31 cellular contexts compared by ENCODE assay signal in genomic region chr7:30626984-30627383, GRCh38. TPM values are rescaled to one million over a fixed set of nuclear protein-coding genes. Genes with fewer than 3 reads are reported as not detected.
A peak's percentile ranks its signal among the peaks of the same experiment; 100 is the strongest.
DNase-seq lines count a peak whose midpoint lies in the region; ATAC-seq and TF ChIP-seq lines count a peak whose summit lies in the region.
"Had no signal": no experiment of that assay in that cellular context is flagged by ENCODE, and none has a peak within 500 bp of the region (broad histone marks: within the 10 kb centered on the region; RNA-seq: fewer than 3 reads in every experiment).

No MANE protein-coding gene starts in this region.

- peak overlapping the region; percentile 86 for H3K27ac Mint-ChIP-seq in activated CD4-positive, alpha-beta T cell treated with anti-CD3 and anti-CD28 coated beads, Interleukin-2, amount 10 ng/mL, durations not matched to agents 24 days and 14 days
- H3K27ac Mint-ChIP-seq: stimulated activated memory B cell treated with anti-CD40 and anti-IgM and Interleukin-4, amounts not matched to agents 10 μg/mL and 1 μg/mL and 100 μg/mL, for 72 hours had no signal

- H3K9me3 Mint-ChIP-seq in activated CD4-positive, alpha-beta T cell treated with anti-CD3 and anti-CD28 coated beads, Interleukin-2, amount 10 ng/mL, durations not matched to agents 24 days and 14 days, result no peaks in the 10 kb centered on the region
- H3K9me3 Mint-ChIP-seq: naive thymus-derived CD8-positive, alpha-beta T cell; stimulated activated memory B cell treated with anti-CD40 and anti-IgM and Interleukin-4, amounts not matched to agents 10 μg/mL and 1 μg/mL and 100 μg/mL, for 72 hours had no signal

- DNase-seq in activated CD4-positive, alpha-beta T cell treated with anti-CD3 and anti-CD28 coated beads, Interleukin-2, amount 10 ng/mL, durations not matched to agents 24 days and 14 days, result no peak
- DNase-seq in activated CD4-positive, alpha-beta T cell treated with anti-CD3 and anti-CD28 coated beads for 1 hour, result no peak
- DNase-seq in stimulated activated CD8-positive, alpha-beta memory T cell treated with anti-CD3 and anti-CD28 coated beads, Interleukin-15, amount 100 ng/mL, for 48 hours (ENCODE audit: low read depth in 2 of 2), result peak; percentile 4 to 14
- DNase-seq in stimulated activated CD8-positive, alpha-beta memory T cell treated with anti-CD3 and anti-CD28 coated beads, Interleukin-4, amount 100 ng/mL, for 48 hours, result no peak
- DNase-seq in fibroblast of mammary gland (ENCODE audit: low read depth) (peak; percentile 51), midbrain (lab: John Stamatoyannopoulos, UW) (no peak)
- no peak for DNase-seq in stimulated activated CD4-positive, alpha-beta T cell treated with anti-CD3 and anti-CD28 coated beads, Interleukin-12 subunit alpha, Interleukin-12 subunit beta, amount 100 ng/mL, for 4 hours
- DNase-seq: DMS79; effector CD8-positive, alpha-beta T cell; GDM1; hypothalamus; lower lobe of right lung; naive thymus-derived CD8-positive, alpha-beta T cell; NCI-H1417 treated with DMSO at 0.1 percent for 48 hours; NCI-H2081; NCI-H524 treated with DMSO at 0.1 percent for 48 hours; NK-92 treated with Interleukin-12 subunit alpha and Interleukin-12 subunit beta, amount 100 ng/mL, for 24 hours; occipital lobe; PC-9; psoas muscle; sigmoid colon; stimulated activated CD4-positive, alpha-beta T cell treated with anti-CD3 and anti-CD28 coated beads, Interleukin-4, amount 100 ng/mL, for 1 hour; testis had no signal

- no peak overlapping the region for H3K4me3 Mint-ChIP-seq in activated CD4-positive, alpha-beta T cell treated with anti-CD3 and anti-CD28 coated beads, Interleukin-2, amount 10 ng/mL, durations not matched to agents 24 days and 14 days
- H3K4me3 Mint-ChIP-seq: naive thymus-derived CD8-positive, alpha-beta T cell; stimulated activated memory B cell treated with anti-CD40 and anti-IgM and Interleukin-4, amounts not matched to agents 10 μg/mL and 1 μg/mL and 100 μg/mL, for 72 hours had no signal

- no peaks in the 10 kb centered on the region for H3K27me3 Mint-ChIP-seq in activated CD4-positive, alpha-beta T cell treated with anti-CD3 and anti-CD28 coated beads, Interleukin-2, amount 10 ng/mL, durations not matched to agents 24 days and 14 days
- H3K27me3 Mint-ChIP-seq: naive thymus-derived CD8-positive, alpha-beta T cell; stimulated activated memory B cell treated with anti-CD40 and anti-IgM and Interleukin-4, amounts not matched to agents 10 μg/mL and 1 μg/mL and 100 μg/mL, for 72 hours had no signal

- H3K4me3 ChIP-seq in fibroblast of mammary gland (ENCODE audit: control insufficient read depth, low read depth, low read length), result no peak overlapping the region
- H3K4me3 ChIP-seq: coronary artery, lower lobe of right lung, PC-9, psoas muscle, sigmoid colon, testis had no signal

- H3K36me3 Mint-ChIP-seq in activated CD4-positive, alpha-beta T cell treated with anti-CD3 and anti-CD28 coated beads, Interleukin-2, amount 10 ng/mL, durations not matched to agents 24 days and 14 days (ENCODE audit: low read depth), result peaks cover 75% of the 10 kb centered on the region

- no peak for TF ChIP-seq CTCF in fibroblast of mammary gland (conservative IDR thresholded peaks at IDR 0.05; ENCODE audit: control insufficient read depth, insufficient read depth, low read depth, low read length)

- intact Hi-C loops in activated CD4-positive, alpha-beta T cell treated with anti-CD3 and anti-CD28 coated beads, Interleukin-2, amount 10 ng/mL, durations not matched to agents 24 days and 14 days (cut with micrococcal nuclease), result loop anchor here (1.0 to 5.0 kb wide), 3 partner anchors 14 to 115 kb away; no protein-coding TSS in a partner anchor

- H3K4me1 Mint-ChIP-seq in activated CD4-positive, alpha-beta T cell treated with anti-CD3 and anti-CD28 coated beads, Interleukin-2, amount 10 ng/mL, durations not matched to agents 24 days and 14 days, result peaks cover 19% of the 10 kb centered on the region
- H3K4me1 Mint-ChIP-seq: stimulated activated memory B cell treated with anti-CD40 and anti-IgM and Interleukin-4, amounts not matched to agents 10 μg/mL and 1 μg/mL and 100 μg/mL, for 72 hours had no signal

- no peak for ATAC-seq in GM18861 (IDR thresholded peaks at IDR 0.05; ENCODE audit: unreplicated experiment)
- ATAC-seq: HCT116; lower lobe of right lung; naive thymus-derived CD8-positive, alpha-beta T cell; psoas muscle; SK-N-SH treated with all-trans-retinoic acid at 6 μM for 48 hours; stimulated activated memory B cell treated with anti-CD40 and anti-IgM and Interleukin-4, amounts not matched to agents 10 μg/mL and 1 μg/mL and 100 μg/mL, for 72 hours had no signal

RNA-seq across cellular contexts. Expression of gene GARS1, which starts 32.3 kb away (rescaled TPM):
- 261 and 262 TPM in 2 replicates for total RNA-seq in activated CD4-positive, alpha-beta T cell treated with anti-CD3 and anti-CD28 coated beads, Interleukin-2, amount 10 ng/mL, durations not matched to agents 24 days and 14 days

RNA-seq across cellular contexts. Expression of gene CRHR2, which starts 55.3 kb away (rescaled TPM):
- total RNA-seq in activated CD4-positive, alpha-beta T cell treated with anti-CD3 and anti-CD28 coated beads, Interleukin-2, amount 10 ng/mL, durations not matched to agents 24 days and 14 days, result not detected in 2 replicates
- total RNA-seq: A172; glomerular endothelial cell; LHCN-M2; lower lobe of right lung; naive thymus-derived CD8-positive, alpha-beta T cell; PC-9; sigmoid colon had no signal

Comparison
In these comparisons a context has a peak if more than half of its experiments do, and no peak if none do; other contexts are left out.
1. DNase-seq: peak in stimulated activated CD8-positive, alpha-beta memory T cell treated with anti-CD3 and anti-CD28 coated beads, Interleukin-15, amount 100 ng/mL, for 48 hours (2 of 2) and fibroblast of mammary gland (single experiment); none in activated CD4-positive, alpha-beta T cell treated with anti-CD3 and anti-CD28 coated beads, Interleukin-2, amount 10 ng/mL, durations not matched to agents 24 days and 14 days (single experiment), activated CD4-positive, alpha-beta T cell treated with anti-CD3 and anti-CD28 coated beads for 1 hour (single experiment), stimulated activated CD8-positive, alpha-beta memory T cell treated with anti-CD3 and anti-CD28 coated beads, Interleukin-4, amount 100 ng/mL, for 48 hours (single experiment), stimulated activated CD4-positive, alpha-beta T cell treated with anti-CD3 and anti-CD28 coated beads, Interleukin-12 subunit alpha, Interleukin-12 subunit beta, amount 100 ng/mL, for 4 hours (single experiment) and midbrain (single experiment).